In the genomic region with DNA sequence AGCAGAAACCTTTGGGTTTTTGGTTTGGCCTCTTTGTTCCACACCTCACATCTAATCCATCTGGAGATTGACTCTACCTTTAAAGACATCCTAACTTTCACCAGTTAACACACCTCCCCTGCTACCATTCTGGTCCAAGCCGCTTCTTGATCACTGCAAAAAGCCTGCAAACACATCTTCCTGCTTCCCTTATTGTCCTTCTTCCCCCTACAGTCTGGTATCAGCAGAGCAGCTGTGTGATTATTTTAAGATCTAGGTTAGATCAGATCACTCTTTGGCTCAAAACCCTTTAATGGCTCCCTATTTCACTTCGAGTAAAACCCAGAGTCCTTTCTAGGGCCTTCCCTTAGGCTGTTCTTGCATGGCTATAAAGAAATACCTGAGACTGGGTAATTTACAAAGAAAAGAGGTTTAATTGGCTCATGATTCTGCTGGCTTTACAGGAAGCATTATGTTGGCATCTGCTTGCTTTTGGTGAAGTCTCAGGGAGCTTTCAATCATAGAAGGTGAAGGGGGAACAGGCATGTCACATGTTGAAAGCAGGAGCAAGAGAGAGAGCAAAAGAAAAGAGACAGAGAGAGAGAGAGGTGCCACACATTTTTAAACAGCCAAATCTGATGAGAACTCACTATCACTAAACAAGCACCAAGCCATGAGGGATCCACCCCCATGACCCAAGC, we compare ENCODE assay signal across 12 cellular contexts. TPM values are rescaled to one million over a fixed set of nuclear protein-coding genes. Genes with fewer than 3 reads are reported as not detected.
DNase-seq lines count a peak whose midpoint lies in the region; ATAC-seq and TF ChIP-seq lines count a peak whose summit lies in the region.
"Had no signal": no experiment of that assay in that cellular context is flagged by ENCODE, and none has a peak within 500 bp of the region (broad histone marks: within the 10 kb centered on the region; RNA-seq: fewer than 3 reads in every experiment).

No MANE protein-coding gene starts in this region.

- no peaks in the 10 kb centered on the region for H3K27me3 ChIP-seq in OCI-LY3 (ENCODE audit: low read depth, low read length)
- H3K27me3 ChIP-seq: dorsolateral prefrontal cortex had no signal

- peaks cover 5% of the 10 kb centered on the region for H3K9me3 Mint-ChIP-seq in stimulated activated naive CD8-positive, alpha-beta T cell treated with anti-CD3 and anti-CD28 coated beads, Interleukin-15, Interleukin-2, amounts not matched to agents 100 ng/mL and 50 ng/mL, for 24 hours
- no peaks in the 10 kb centered on the region for H3K9me3 Mint-ChIP-seq in endothelial cell (ENCODE audit: unreplicated experiment)

- peak overlapping the region; percentile 63 for H3K4me3 Mint-ChIP-seq in stimulated activated naive CD8-positive, alpha-beta T cell treated with anti-CD3 and anti-CD28 coated beads, Interleukin-15, Interleukin-2, amounts not matched to agents 100 ng/mL and 50 ng/mL, for 24 hours
- H3K4me3 Mint-ChIP-seq in endothelial cell (ENCODE audit: unreplicated experiment) = peak overlapping the region; percentile 31

- peaks cover 17% of the 10 kb centered on the region for H3K36me3 Mint-ChIP-seq in stimulated activated naive CD8-positive, alpha-beta T cell treated with anti-CD3 and anti-CD28 coated beads, Interleukin-15, Interleukin-2, amounts not matched to agents 100 ng/mL and 50 ng/mL, for 24 hours (ENCODE audit: low read depth)
- H3K36me3 Mint-ChIP-seq in endothelial cell (ENCODE audit: low read depth, unreplicated experiment) = peaks cover 16% of the 10 kb centered on the region

- no peak overlapping the region for H3K9ac ChIP-seq in OCI-LY3 (ENCODE audit: low read length)

- no peak overlapping the region for H3K27ac ChIP-seq in OCI-LY3 (ENCODE audit: low read length)

- H3K36me3 ChIP-seq in OCI-LY3 (replicated peaks; ENCODE audit: low read depth, low read length) = no peaks in the 10 kb centered on the region

- H2AFZ ChIP-seq in OCI-LY3 (ENCODE audit: low read depth, low read length) = no peak overlapping the region

- H3K27me3 Mint-ChIP-seq in stimulated activated naive CD8-positive, alpha-beta T cell treated with anti-CD3 and anti-CD28 coated beads, Interleukin-15, Interleukin-2, amounts not matched to agents 100 ng/mL and 50 ng/mL, for 24 hours = no peaks in the 10 kb centered on the region
- H3K27me3 Mint-ChIP-seq in endothelial cell (ENCODE audit: unreplicated experiment) = peaks cover 5% of the 10 kb centered on the region

- TF ChIP-seq CTCF in OCI-LY3 (IDR thresholded peaks at IDR 0.05; ENCODE audit: low read depth, low read length) (no peak), endothelial cell (IDR thresholded peaks at IDR 0.05; ENCODE audit: unreplicated experiment) (no peak)

- H3K4me1 Mint-ChIP-seq in stimulated activated naive CD8-positive, alpha-beta T cell treated with anti-CD3 and anti-CD28 coated beads, Interleukin-15, Interleukin-2, amounts not matched to agents 100 ng/mL and 50 ng/mL, for 24 hours (ENCODE audit: low read depth) = peaks cover 44% of the 10 kb centered on the region
- H3K4me1 Mint-ChIP-seq in endothelial cell (ENCODE audit: unreplicated experiment) = peaks cover 34% of the 10 kb centered on the region

- no peaks in the 10 kb centered on the region for H3K9me3 ChIP-seq in OCI-LY3 (ENCODE audit: insufficient read depth, low read length)

- peaks cover 44% of the 10 kb centered on the region for H3K79me2 ChIP-seq in OCI-LY3 (ENCODE audit: low read length)

- H3K4me2 ChIP-seq in OCI-LY3 (ENCODE audit: low read length) = 0 out of 2 replicates have a peak overlapping the region, but pooled peaks have one; percentile 98

- H3K4me1 ChIP-seq in OCI-LY3 (ENCODE audit: low read length) = peaks cover 21% of the 10 kb centered on the region

- H3K4me3 ChIP-seq in OCI-LY3 (ENCODE audit: low read length) = no peak overlapping the region

- H4K20me1 ChIP-seq in OCI-LY3 (ENCODE audit: insufficient read depth, low read length) = peaks cover 26% of the 10 kb centered on the region

- peak overlapping the region; percentile 3 for H3K27ac Mint-ChIP-seq in stimulated activated naive CD8-positive, alpha-beta T cell treated with anti-CD3 and anti-CD28 coated beads, Interleukin-15, Interleukin-2, amounts not matched to agents 100 ng/mL and 50 ng/mL, for 24 hours
- no peak overlapping the region for H3K27ac Mint-ChIP-seq in endothelial cell (ENCODE audit: unreplicated experiment)

- no peak for DNase-seq in stimulated activated naive CD8-positive, alpha-beta T cell treated with anti-CD3 and anti-CD28 coated beads, Interleukin-15, Interleukin-2, amounts not matched to agents 100 U/mL and 50 U/mL, for 24 hours
- DNase-seq in endothelial cell (ENCODE audit: low spot score) (no peak), NCI-H446 (lab: John Stamatoyannopoulos, UW) (no peak), globus pallidus (ENCODE audit: low spot score) (no peak), NCI-H748 (lab: John Stamatoyannopoulos, UW; ENCODE audit: unreplicated experiment) (no peak)
- no peak for DNase-seq in stimulated activated naive CD4-positive, alpha-beta T cell (lab: John Stamatoyannopoulos, UW)
- DNase-seq: activated effector memory CD4-positive, alpha-beta T cell treated with anti-CD3 and anti-CD28 coated beads, Interleukin-2, amount 50 U/mL, for 16 hours; dorsolateral prefrontal cortex; NCI-H526; T-helper 9 cell had no signal

- ATAC-seq in stimulated activated naive CD8-positive, alpha-beta T cell treated with anti-CD3 and anti-CD28 coated beads, Interleukin-15, Interleukin-2, amounts not matched to agents 100 U/mL and 50 U/mL, for 24 hours = no peak

RNA-seq across cellular contexts. Expression of gene TEX10, which starts 1.5 kb away (rescaled TPM):
- total RNA-seq in endothelial cell (ENCODE audit: unreplicated experiment) = 43.5 TPM
